Comparison of ENCODE assay signal across 16 cellular contexts in genomic region chr12:100795193-100796179, GRCh38. TPM values are rescaled to one million over a fixed set of nuclear protein-coding genes. Genes with fewer than 3 reads are reported as not detected.
A peak's percentile ranks its signal among the peaks of the same experiment; 100 is the strongest.
DNase-seq lines count a peak whose midpoint lies in the region; ATAC-seq, FAIRE-seq and TF ChIP-seq lines count a peak whose summit lies in the region.
"Had no signal": no experiment of that assay in that cellular context is flagged by ENCODE, and none has a peak within 500 bp of the region (broad histone marks: within the 10 kb centered on the region; RNA-seq: fewer than 3 reads in every experiment).

No MANE protein-coding gene starts in this region.

- POLR2A ChIA-PET in A549 (lab: Yijun Ruan, JAX), result no interaction called here
- POLR2A ChIA-PET in GM10248 (lab: Yijun Ruan, JAX), result no interaction called here

- H3K27me3 Mint-ChIP-seq in endodermal cell (ENCODE audit: insufficient read depth) (peaks cover 3% of the 10 kb centered on the region), neural progenitor cell (ENCODE audit: insufficient read depth, low read depth) (no peaks in the 10 kb centered on the region)

- FAIRE-seq in A549 (lab: Jason Lieb, UNC), result no peak
- FAIRE-seq: frontal cortex had no signal

- TF ChIP-seq EP300 in A549 (IDR thresholded peaks at IDR 0.05), result no peak

- H3K4me1 Mint-ChIP-seq in endodermal cell, result peaks cover 19% of the 10 kb centered on the region
- H3K4me1 Mint-ChIP-seq in neural progenitor cell, result peaks cover 59% of the 10 kb centered on the region

- H3K27ac Mint-ChIP-seq in endodermal cell (no peak overlapping the region), neural progenitor cell (peak overlapping the region; percentile 46)

- DNase-seq in A549 (ENCODE audit: low read depth in 1 of 2, low spot score in 1 of 2), result no peak
- peak; percentile 51 for DNase-seq in NCI-H146 (lab: John Stamatoyannopoulos, UW)
- peak; percentile 57 for DNase-seq in endodermal cell
- DNase-seq in neural progenitor cell (ENCODE audit: low spot score), result no peak
- DNase-seq in A172 (ENCODE audit: low spot score), result no peak
- no peak for DNase-seq in GM10248 (ENCODE audit: extremely low spot score)
- DNase-seq in COLO668 (lab: John Stamatoyannopoulos, UW; ENCODE audit: unreplicated experiment), result no peak
- DNase-seq: activated CD4-positive, alpha-beta T cell treated with anti-CD3 and anti-CD28 coated beads for 48 hours; DND-41; left ventricle myocardium inferior; MG63; SW 1271; testis had no signal

- H3K36me3 Mint-ChIP-seq in endodermal cell (ENCODE audit: low read depth) (no peaks in the 10 kb centered on the region), neural progenitor cell (no peaks in the 10 kb centered on the region)

- peaks cover 3% of the 10 kb centered on the region for H3F3A ChIP-seq in neural progenitor cell (ENCODE audit: low read depth)

- TF ChIP-seq POLR2A in A549 (IDR thresholded peaks at IDR 0.05; ENCODE audit: low read length), result no peak

- no peaks in the 10 kb centered on the region for H4K20me1 ChIP-seq in neural progenitor cell (ENCODE audit: low read depth)

- TF ChIP-seq RAD21 in A549 (conservative IDR thresholded peaks at IDR 0.05 in 1 of 2, IDR thresholded peaks at IDR 0.05 in 1 of 2), result no peak

- no peaks in the 10 kb centered on the region for H3K79me2 ChIP-seq in neural progenitor cell (ENCODE audit: low read depth)

- H3K27me3 ChIP-seq in endodermal cell (ENCODE audit: control insufficient read depth, insufficient read depth, low read length, poor library complexity, severe bottlenecking), result peaks cover 10% of the 10 kb centered on the region
- no peaks in the 10 kb centered on the region for H3K27me3 ChIP-seq in neural progenitor cell
- H3K27me3 ChIP-seq: MG63, testis had no signal

- no peak overlapping the region for H3K4me3 Mint-ChIP-seq in endodermal cell
- peak overlapping the region; percentile 83 for H3K4me3 Mint-ChIP-seq in neural progenitor cell

- CTCF ChIA-PET in A549 (lab: Yijun Ruan, JAX), result no interaction called here
- CTCF ChIA-PET in GM10248 (lab: Yijun Ruan, JAX), result interaction anchor here (0.9 kb wide), 1 partner anchor 10 kb away, joined by 3 read pairs; no protein-coding TSS in a partner anchor

- H3K4me2 ChIP-seq in A549 (peak overlapping the region; percentile 52; the same call in 2 of the 3 replicates), neural progenitor cell (peak overlapping the region; percentile 67)

- H3K27ac ChIP-seq in A549, result no peak overlapping the region
- peak overlapping the region; percentile 19 for H3K27ac ChIP-seq in endodermal cell (ENCODE audit: low read depth, low read length)
- H3K27ac ChIP-seq in neural progenitor cell, result no peak overlapping the region
- H3K27ac ChIP-seq: left ventricle myocardium inferior, testis had no signal

- ATAC-seq in A549 (peak; percentile 32 to 48; a peak in 3 of 6 replicates), HG02623 (IDR thresholded peaks at IDR 0.05; ENCODE audit: unreplicated experiment) (no peak)

- H3K36me3 ChIP-seq in endodermal cell (ENCODE audit: control insufficient read depth, insufficient read depth, low read length), result no peaks in the 10 kb centered on the region
- no peaks in the 10 kb centered on the region for H3K36me3 ChIP-seq in neural progenitor cell
- H3K36me3 ChIP-seq: left ventricle myocardium inferior, MG63, prostate gland had no signal

- H3K9me3 Mint-ChIP-seq in endodermal cell (no peaks in the 10 kb centered on the region), neural progenitor cell (peaks cover 2% of the 10 kb centered on the region)

- H3K4me3 ChIP-seq in A549, result no peak overlapping the region
- no peak overlapping the region for H3K4me3 ChIP-seq in endodermal cell (ENCODE audit: low read length)
- peak overlapping the region; percentile 27 for H3K4me3 ChIP-seq in neural progenitor cell
- H3K4me3 ChIP-seq: left ventricle myocardium inferior, MG63, testis had no signal

- peak overlapping the region; percentile 82 for H2AFZ ChIP-seq in neural progenitor cell (replicated peaks)

- TF ChIP-seq CTCF in A549 (IDR thresholded peaks at IDR 0.05), result no peak
- no peak for TF ChIP-seq CTCF in endodermal cell (conservative IDR thresholded peaks at IDR 0.05)
- no peak for TF ChIP-seq CTCF in neural progenitor cell (IDR thresholded peaks at IDR 0.05)
- no peak for TF ChIP-seq CTCF in GM10248 (IDR thresholded peaks at IDR 0.05; ENCODE audit: control extremely low read depth, extremely low read depth, low read depth, missing control alignments)

- WGBS in A549 (ENCODE audit: missing lambda C conversion rate), result 6% methylated on average over 15 of the region's 15 CpGs
- 59 to 63% methylated on average over 9 to 15 of the region's 15 CpGs for WGBS in endodermal cell (ENCODE audit: insufficient coverage in 1 of 2, insufficient read length in 1 of 2), 2 experiments

- no peaks in the 10 kb centered on the region for H3K4me1 ChIP-seq in A549
- H3K4me1 ChIP-seq in endodermal cell (ENCODE audit: control insufficient read depth, insufficient read depth, low read length), result peaks cover 6% of the 10 kb centered on the region
- H3K4me1 ChIP-seq in neural progenitor cell, result peaks cover 17% of the 10 kb centered on the region
- H3K4me1 ChIP-seq: left ventricle myocardium inferior, prostate gland, testis had no signal

- H3K9ac ChIP-seq in endodermal cell (ENCODE audit: extremely low read depth, low read length, poor library complexity, severe bottlenecking), result no peak overlapping the region
- H3K9ac ChIP-seq in neural progenitor cell, result no peak overlapping the region

- H3K9me3 ChIP-seq in A549 (no peaks in the 10 kb centered on the region), endodermal cell (ENCODE audit: control insufficient read depth, low read length) (no peaks in the 10 kb centered on the region), neural progenitor cell (ENCODE audit: low read depth) (no peaks in the 10 kb centered on the region)
- H3K9me3 ChIP-seq: left ventricle myocardium inferior, MG63, prostate gland, testis had no signal

TF ChIP-seq in A549, 52 proteins besides CTCF, POLR2A, EP300 and RAD21:
- TF ChIP-seq CHD4 (IDR thresholded peaks at IDR 0.05; ENCODE audit: borderline replicate concordance) (no peak), E2F6 (IDR thresholded peaks at IDR 0.05; ENCODE audit: borderline replicate concordance, low read depth) (no peak), HOXB13 (CRISPR knock-in tag; IDR thresholded peaks at IDR 0.05; ENCODE audit: low read depth) (no peak), HEYL (CRISPR knock-in tag; IDR thresholded peaks at IDR 0.05) (no peak), FOXS1 (CRISPR knock-in tag; IDR thresholded peaks at IDR 0.05) (no peak), GATA3 (IDR thresholded peaks at IDR 0.05; ENCODE audit: borderline replicate concordance) (no peak), HOXB5 (CRISPR knock-in tag; IDR thresholded peaks at IDR 0.05) (no peak), CHD2 (IDR thresholded peaks at IDR 0.05; ENCODE audit: low read length, partially characterized antibody) (no peak)
- TF ChIP-seq, protein P1, sequence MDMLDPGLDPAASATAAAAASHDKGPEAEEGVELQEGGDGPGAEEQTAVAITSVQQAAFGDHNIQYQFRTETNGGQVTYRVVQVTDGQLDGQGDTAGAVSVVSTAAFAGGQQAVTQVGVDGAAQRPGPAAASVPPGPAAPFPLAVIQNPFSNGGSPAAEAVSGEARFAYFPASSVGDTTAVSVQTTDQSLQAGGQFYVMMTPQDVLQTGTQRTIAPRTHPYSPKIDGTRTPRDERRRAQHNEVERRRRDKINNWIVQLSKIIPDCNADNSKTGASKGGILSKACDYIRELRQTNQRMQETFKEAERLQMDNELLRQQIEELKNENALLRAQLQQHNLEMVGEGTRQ (IDR thresholded peaks at IDR 0.05), result no peak
TF ChIP-seq in A549: peak in this region for 0.

RNA-seq across cellular contexts. Expression of gene ANO4, which starts 0.9 kb away (rescaled TPM):
- 0.12 and 0.17 TPM in 2 replicates for polyA plus RNA-seq in A549 (2011; rRNA removed)
- 0.03 and 0.05 TPM in 2 replicates for polyA plus RNA-seq in A549 (2012; cell fraction: cytosol; rRNA removed)
- 0.01 and 0.04 TPM in 2 replicates for polyA plus RNA-seq in A549 (2012; cell fraction: nucleus; rRNA removed)
- 0.03 TPM in 2 of 3 replicates, not detected in the other for polyA plus RNA-seq in A549 (2017; fragmentation: RNase III; extraction: RNeasy Plus Mini Kit Qiagen cat#74134 plus additional on column Dnase treatment)
- not detected in 2 replicates for polyA minus RNA-seq in A549 (2011; rRNA and poly(A)+ RNA removed)
- total RNA-seq in endodermal cell, result 1 to 10 TPM; 3.4 to 4.0 TPM
- 3.6 TPM for polyA plus RNA-seq in endodermal cell (2013, experiment 1 of 2)
- polyA plus RNA-seq in endodermal cell (2013, experiment 2 of 2), result 6.2 TPM
- total RNA-seq in neural progenitor cell (ENCODE audit: low replicate concordance), result 0.65 TPM in 1 of 2 replicates, not detected in the other
- 0.17 TPM in 1 of 2 replicates, not detected in the other for total RNA-seq in A172 (2014; rRNA removed; shearing (Covaris generic))
- total RNA-seq: left ventricle myocardium inferior had no signal

Comparison
In these comparisons a context has a peak if more than half of its experiments do, and no peak if none do; other contexts are left out.
1. DNase-seq: peak in NCI-H146 (single experiment) and endodermal cell (single experiment); none in A549 (0 of 2), neural progenitor cell (single experiment), A172 (single experiment), GM10248 (single experiment) and COLO668 (single experiment).